In genomic region chr22:38230916-38231315, GRCh38 we compare ENCODE assay signal across 19 cellular contexts. TPM values are rescaled to one million over a fixed set of nuclear protein-coding genes. Genes with fewer than 3 reads are reported as not detected.
DNase-seq lines count a peak whose midpoint lies in the region; ATAC-seq and TF ChIP-seq lines count a peak whose summit lies in the region.
"Had no signal": no experiment of that assay in that cellular context is flagged by ENCODE, and none has a peak within 500 bp of the region (broad histone marks: within the 10 kb centered on the region; RNA-seq: fewer than 3 reads in every experiment).

No MANE protein-coding gene starts in this region.

- H3K36me3 ChIP-seq in RWPE2 (ENCODE audit: low read depth) (peaks cover 59% of the 10 kb centered on the region), gastroesophageal sphincter (peaks cover 0 to 92% of the 10 kb centered on the region in 2 donors), MG63 (peaks cover 79% of the 10 kb centered on the region)

- H3K4me1 ChIP-seq in RWPE2 (ENCODE audit: insufficient read depth, poor library complexity, severe bottlenecking): peaks cover 17% of the 10 kb centered on the region
- H3K4me1 ChIP-seq in gastroesophageal sphincter: peaks cover 0 to 50% (median 12%) of the 10 kb centered on the region in 3 donors

- intact Hi-C loops in CD14-positive monocyte (cut with micrococcal nuclease): loop anchor here in 1 of 2 donors (5.0 kb wide), 1 partner anchor 174 kb away; the partner anchor contains the start of gene PICK1

- TF ChIP-seq CTCF in CD14-positive monocyte (IDR thresholded peaks at IDR 0.05) (no peak), RWPE2 (IDR thresholded peaks at IDR 0.05; ENCODE audit: poor library complexity, severe bottlenecking) (no peak), gastroesophageal sphincter (IDR thresholded peaks at IDR 0.05) (no peak)

- H3K36me3 Mint-ChIP-seq in CD14-positive monocyte: peaks cover 58 to 87% of the 10 kb centered on the region in 2 donors

- WGBS in gastroesophageal sphincter (ENCODE audit: low coverage in 1 of 2), 2 donors: 68 to 82% methylated on average over 7 to 9 of the region's 9 CpGs

- TF ChIP-seq EP300 in gastroesophageal sphincter (IDR thresholded peaks at IDR 0.05): no peak

- H3K27me3 ChIP-seq in RWPE2 (ENCODE audit: insufficient read depth, poor library complexity, severe bottlenecking) (no peaks in the 10 kb centered on the region), gastroesophageal sphincter (no peaks in the 10 kb centered on the region), MG63 (no peaks in the 10 kb centered on the region)

- no peak overlapping the region for H3K4me3 Mint-ChIP-seq in CD14-positive monocyte
- H3K4me3 Mint-ChIP-seq: activated CD8-positive, alpha-beta memory T cell treated with anti-CD3 and anti-CD28 coated beads, Interleukin-2, amount 10 ng/mL, durations not matched to agents 7 days and 5 days; stimulated activated naive CD8-positive, alpha-beta T cell treated with anti-CD3 and anti-CD28 coated beads, Interleukin-15, Interleukin-2, amounts not matched to agents 100 ng/mL and 50 ng/mL, for 24 hours had no signal

- H3K9me3 ChIP-seq in RWPE2 (ENCODE audit: severe bottlenecking) (no peaks in the 10 kb centered on the region), gastroesophageal sphincter (no peaks in the 10 kb centered on the region), MG63 (no peaks in the 10 kb centered on the region)

- ATAC-seq in RWPE2 (ENCODE audit: low read depth) (no peak), gastroesophageal sphincter (no peak)

- no peak for TF ChIP-seq POLR2A in gastroesophageal sphincter (IDR thresholded peaks at IDR 0.05)

- no peaks in the 10 kb centered on the region for H3K9me3 Mint-ChIP-seq in CD14-positive monocyte
- H3K9me3 Mint-ChIP-seq: stimulated activated naive CD8-positive, alpha-beta T cell treated with anti-CD3 and anti-CD28 coated beads, Interleukin-15, Interleukin-2, amounts not matched to agents 100 ng/mL and 50 ng/mL, for 24 hours had no signal

- H3K4me1 Mint-ChIP-seq in CD14-positive monocyte: peaks cover 21% of the 10 kb centered on the region

- H3K27ac Mint-ChIP-seq in CD14-positive monocyte: peak overlapping the region in 4 of 7 donors; percentile 9 to 73 (median 42)
- H3K27ac Mint-ChIP-seq: activated CD8-positive, alpha-beta memory T cell treated with anti-CD3 and anti-CD28 coated beads, Interleukin-2, amount 10 ng/mL, durations not matched to agents 7 days and 5 days; stimulated activated naive CD8-positive, alpha-beta T cell treated with anti-CD3 and anti-CD28 coated beads, Interleukin-15, Interleukin-2, amounts not matched to agents 100 ng/mL and 50 ng/mL, for 24 hours had no signal

- DNase-seq in CD14-positive monocyte (ENCODE audit: low spot score): no peak
- no peak for DNase-seq in RWPE2 (ENCODE audit: low spot score)
- DNase-seq in hypothalamus (lab: John Stamatoyannopoulos, UW): no peak
- no peak for DNase-seq in NCI-H446 (lab: John Stamatoyannopoulos, UW)
- no peak for DNase-seq in NCI-H524 treated with DMSO at 0.1 percent for 48 hours (lab: John Stamatoyannopoulos, UW)
- no peak for DNase-seq in MG63
- DNase-seq: activated CD4-positive, alpha-beta T cell treated with anti-CD3 and anti-CD28 coated beads for 1 hour; activated CD8-positive, alpha-beta memory T cell treated with anti-CD3 and anti-CD28 coated beads, Interleukin-2, amount 10 ng/mL, durations not matched to agents 7 days and 5 days; activated gamma-delta T cell; AML-193; kidney; NCI-H187 treated with DMSO at 0.1 percent for 48 hours; NCI-H446 treated with DMSO at 0.1 percent for 48 hours; posterior cingulate gyrus; SHP77 treated with DMSO at 0.1 percent for 48 hours; T-helper 2 cell had no signal

- H3K27ac ChIP-seq in RWPE2 (ENCODE audit: poor library complexity, severe bottlenecking) (peak overlapping the region; percentile 48), gastroesophageal sphincter (peak overlapping the region in 3 of 4 donors; percentile 53 to 76 (median 55)), skin epidermis (peak overlapping the region in 16 of 21 experiments; percentile 8 to 82 (median 60))

- H3K27me3 Mint-ChIP-seq in CD14-positive monocyte (ENCODE audit: low read depth in 3 of 3): peaks cover 0 to 2% (median 0%) of the 10 kb centered on the region in 3 donors
- H3K27me3 Mint-ChIP-seq: activated CD8-positive, alpha-beta memory T cell treated with anti-CD3 and anti-CD28 coated beads, Interleukin-2, amount 10 ng/mL, durations not matched to agents 7 days and 5 days; stimulated activated naive CD8-positive, alpha-beta T cell treated with anti-CD3 and anti-CD28 coated beads, Interleukin-15, Interleukin-2, amounts not matched to agents 100 ng/mL and 50 ng/mL, for 24 hours had no signal

- H3K4me3 ChIP-seq in RWPE2 (ENCODE audit: severe bottlenecking): no peak overlapping the region
- no peak overlapping the region for H3K4me3 ChIP-seq in gastroesophageal sphincter
- no peak overlapping the region for H3K4me3 ChIP-seq in skin epidermis
- no peak overlapping the region for H3K4me3 ChIP-seq in MG63

RNA-seq across cellular contexts. Expression of gene MAFF, which starts 29.1 kb away (rescaled TPM):
- 1 to 10 TPM; 1.5 to 2.0 TPM for polyA plus RNA-seq in CD14-positive monocyte
- 10 to 100 TPM; 21.2 to 93.7 (median 51.2) TPM for total RNA-seq in gastroesophageal sphincter
- 15.8 and 22.0 TPM in 2 replicates for total RNA-seq in MG63 (2014; rRNA removed; shearing (Covaris generic); ENCODE audit: low replicate concordance)

RNA-seq across cellular contexts. Expression of gene TMEM184B, which starts 41.9 kb away (rescaled TPM):
- polyA plus RNA-seq in CD14-positive monocyte: 10 to 100 TPM in 1 of 2 donors, 1 to 10 TPM in 1; 7.4 to 10.6 TPM
- 100 to 1,000 TPM in 1 of 4 donors, 10 to 100 TPM in 3; 52.0 to 108 (median 64.9) TPM for total RNA-seq in gastroesophageal sphincter
- 18.6 and 20.4 TPM in 2 replicates for total RNA-seq in MG63 (2014; rRNA removed; shearing (Covaris generic); ENCODE audit: low replicate concordance)

RNA-seq across cellular contexts. Expression of gene PLA2G6, which starts 49.3 kb away (rescaled TPM):
- polyA plus RNA-seq in CD14-positive monocyte: under 1 TPM; 0.43 to 0.62 TPM
- total RNA-seq in gastroesophageal sphincter: 10 to 100 TPM in 3 of 4 donors, 1 to 10 TPM in 1; 4.4 to 30.5 (median 22.0) TPM
- 2.7 and 3.1 TPM in 2 replicates for total RNA-seq in MG63 (2014; rRNA removed; shearing (Covaris generic); ENCODE audit: low replicate concordance)
